In the genomic region with DNA sequence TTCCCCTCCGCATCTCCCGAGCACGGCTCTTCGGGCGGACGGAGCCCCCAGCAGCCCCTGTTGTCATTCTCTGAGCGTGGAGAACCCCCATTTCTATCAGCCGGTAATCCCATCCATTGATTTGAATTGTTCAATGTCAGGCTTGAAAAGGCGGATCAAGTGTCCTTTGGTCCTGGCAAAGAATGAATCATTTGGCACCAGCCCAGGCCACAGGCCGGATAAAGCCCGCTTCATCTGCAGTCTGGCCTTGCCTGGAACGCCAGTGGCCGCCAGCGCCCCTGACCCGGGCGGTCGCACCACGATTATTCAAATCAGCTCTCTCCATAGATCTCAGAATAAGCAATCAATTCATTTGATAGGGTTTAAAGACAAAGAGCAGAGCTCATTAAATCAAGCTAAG, we compare ENCODE assay signal across 13 cellular contexts.
DNase-seq lines count a peak whose midpoint lies in the region; ATAC-seq, FAIRE-seq and TF ChIP-seq lines count a peak whose summit lies in the region.
"Had no signal": no experiment of that assay in that cellular context is flagged by ENCODE, and none has a peak within 500 bp of the region (broad histone marks: within the 10 kb centered on the region; RNA-seq: fewer than 3 reads in every experiment).

No MANE protein-coding gene starts in this region.

- H3K4me3 ChIP-seq in heart right ventricle (no peak overlapping the region), RWPE2 (ENCODE audit: severe bottlenecking) (no peak overlapping the region), esophagus squamous epithelium (no peak overlapping the region)
- H3K4me3 ChIP-seq: breast epithelium had no signal

- H3K36me3 ChIP-seq in heart right ventricle (no peaks in the 10 kb centered on the region), RWPE2 (ENCODE audit: low read depth) (no peaks in the 10 kb centered on the region), esophagus squamous epithelium (no peaks in the 10 kb centered on the region)
- H3K36me3 ChIP-seq: breast epithelium had no signal

- peaks cover 5% of the 10 kb centered on the region; the same call in 1 of the 2 replicates for H3K36me3 Mint-ChIP-seq in HFFc6 (ENCODE audit: low read depth)

- H3K27ac ChIP-seq in heart right ventricle = no peak overlapping the region
- H3K27ac ChIP-seq in RWPE2 (ENCODE audit: poor library complexity, severe bottlenecking) = no peak overlapping the region
- no peak overlapping the region for H3K27ac ChIP-seq in esophagus squamous epithelium
- H3K27ac ChIP-seq: breast epithelium had no signal

- H3K4me1 Mint-ChIP-seq in HFFc6 (ENCODE audit: low read depth) = no peaks in the 10 kb centered on the region

- H3K27me3 ChIP-seq in heart right ventricle = peaks cover 0 to 7% (median 0%) of the 10 kb centered on the region in 7 donors
- H3K27me3 ChIP-seq in RWPE2 (ENCODE audit: insufficient read depth, poor library complexity, severe bottlenecking) = no peaks in the 10 kb centered on the region
- peaks cover 0 to 25% (median 0%) of the 10 kb centered on the region in 4 donors for H3K27me3 ChIP-seq in esophagus squamous epithelium

- DNase-seq in Right ventricle myocardium inferior (ENCODE audit: missing footprints) (peak; percentile 61), heart right ventricle (no peak), RWPE2 (ENCODE audit: low spot score) (no peak), glomerular visceral epithelial cell (ENCODE audit: extremely low spot score) (peak; percentile 2), urothelium cell line (ENCODE audit: low spot score) (peak; percentile 88), HFFc6 (no peak), esophagus squamous epithelium (lab: John Stamatoyannopoulos, UW) (no peak)
- DNase-seq: effector memory CD8-positive, alpha-beta T cell; NCI-H226; stimulated activated CD4-positive, alpha-beta T cell treated with anti-CD3 and anti-CD28 coated beads, Interleukin-4, amount 100 ng/mL, for 24 hours; trophoblast cell had no signal

- no peaks in the 10 kb centered on the region for H3K27me3 Mint-ChIP-seq in HFFc6 (ENCODE audit: insufficient read depth)
- H3K27me3 Mint-ChIP-seq: effector memory CD8-positive, alpha-beta T cell had no signal

- no peak overlapping the region for H3K27ac Mint-ChIP-seq in HFFc6

- FAIRE-seq in urothelium cell line (lab: Jason Lieb, UNC) = peak; percentile 30

- H3K9me3 ChIP-seq in heart right ventricle (no peaks in the 10 kb centered on the region), RWPE2 (ENCODE audit: severe bottlenecking) (no peaks in the 10 kb centered on the region), esophagus squamous epithelium (no peaks in the 10 kb centered on the region)
- H3K9me3 ChIP-seq: breast epithelium had no signal

- no peak for TF ChIP-seq POLR2A in esophagus squamous epithelium (IDR thresholded peaks at IDR 0.05)

- intact Hi-C loops in Right ventricle myocardium inferior (cut with DNase I) = loop anchor here (10.0 kb wide), 1 partner anchor 1064 kb away; no protein-coding TSS in a partner anchor
- intact Hi-C loops in heart right ventricle (cut with DNase I) = loop anchor here in 5 of 10 donors (10.0 kb wide), 5 partner anchors 86 to 1064 kb away; no protein-coding TSS in a partner anchor
- intact Hi-C loops in esophagus squamous epithelium (cut with DNase I) = no loop called here

- ATAC-seq in Right ventricle myocardium inferior (no peak), heart right ventricle (no peak), RWPE2 (ENCODE audit: low read depth) (peak; percentile 45), GM21360 (IDR thresholded peaks at IDR 0.05; ENCODE audit: unreplicated experiment) (no peak)
- ATAC-seq: effector memory CD8-positive, alpha-beta T cell had no signal

- no peak overlapping the region for H3K4me3 Mint-ChIP-seq in HFFc6
- H3K4me3 Mint-ChIP-seq: effector memory CD8-positive, alpha-beta T cell had no signal

- no peak for TF ChIP-seq CTCF in heart right ventricle (IDR thresholded peaks at IDR 0.05)
- no peak for TF ChIP-seq CTCF in RWPE2 (IDR thresholded peaks at IDR 0.05; ENCODE audit: poor library complexity, severe bottlenecking)
- no peak for TF ChIP-seq CTCF in HFFc6 (IDR thresholded peaks at IDR 0.05)
- no peak for TF ChIP-seq CTCF in esophagus squamous epithelium (IDR thresholded peaks at IDR 0.05)

- peaks cover 28% of the 10 kb centered on the region for H3K9me3 Mint-ChIP-seq in HFFc6
- H3K9me3 Mint-ChIP-seq: effector memory CD8-positive, alpha-beta T cell had no signal

- WGBS in heart right ventricle, 2 donors = 79 to 84% methylated on average over 18 of the region's 18 CpGs
- 35 to 54% methylated on average over 11 to 15 of the region's 18 CpGs for WGBS in esophagus squamous epithelium, 2 donors

- H3K4me1 ChIP-seq in heart right ventricle (no peaks in the 10 kb centered on the region), RWPE2 (ENCODE audit: insufficient read depth, poor library complexity, severe bottlenecking) (no peaks in the 10 kb centered on the region), esophagus squamous epithelium (no peaks in the 10 kb centered on the region)
- H3K4me1 ChIP-seq: breast epithelium had no signal

Comparison
In these comparisons a context has a peak if more than half of its experiments do, and no peak if none do; other contexts are left out.
1. DNase-seq: peak in Right ventricle myocardium inferior (single experiment), glomerular visceral epithelial cell (single experiment) and urothelium cell line (single experiment); none in heart right ventricle (0 of 2), RWPE2 (single experiment), HFFc6 (single experiment) and esophagus squamous epithelium (single experiment).